Comparison of ENCODE assay signal across 14 cellular contexts in the genomic region with DNA sequence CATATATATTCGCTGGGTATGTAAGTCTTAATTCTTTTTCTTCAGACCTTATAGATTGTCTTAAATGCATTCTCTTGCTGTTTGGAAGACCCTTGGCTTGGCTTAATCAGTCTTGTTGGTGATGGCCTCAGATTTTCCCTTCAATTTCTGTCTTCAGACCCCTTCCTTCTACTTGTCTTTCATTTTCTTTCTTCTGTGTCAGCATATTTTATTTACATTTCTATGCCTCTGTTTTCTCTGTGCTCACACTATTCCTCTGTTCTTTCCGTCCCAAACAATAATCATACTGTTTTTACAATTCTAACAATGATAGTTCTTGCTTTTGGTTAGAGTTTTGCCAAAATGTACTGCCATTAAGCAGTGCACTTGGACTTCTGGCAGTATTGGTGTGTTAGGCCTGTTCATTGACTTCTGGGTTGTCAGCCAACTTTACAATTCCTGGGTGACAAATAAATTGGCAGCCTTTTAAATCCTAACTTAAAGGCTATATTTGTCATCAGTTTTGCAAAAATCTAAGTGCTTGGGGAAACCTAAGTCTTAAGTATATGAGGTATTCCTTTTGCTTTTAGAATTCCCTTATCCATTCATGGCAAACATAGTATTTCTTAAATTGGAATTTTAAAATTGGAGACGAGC. TPM values are rescaled to one million over a fixed set of nuclear protein-coding genes. Genes with fewer than 3 reads are reported as not detected.
A peak's percentile ranks its signal among the peaks of the same experiment; 100 is the strongest.
DNase-seq lines count a peak whose midpoint lies in the region; ATAC-seq and TF ChIP-seq lines count a peak whose summit lies in the region.
"Had no signal": no experiment of that assay in that cellular context is flagged by ENCODE, and none has a peak within 500 bp of the region (broad histone marks: within the 10 kb centered on the region; RNA-seq: fewer than 3 reads in every experiment).

No MANE protein-coding gene starts in this region.

- TF ChIP-seq CTCF in AG10803 (conservative IDR thresholded peaks at IDR 0.05; ENCODE audit: low read length) (no peak), Panc1 (IDR thresholded peaks at IDR 0.05) (no peak), epithelial cell of esophagus (IDR thresholded peaks at IDR 0.05; ENCODE audit: insufficient read depth, low read depth, low read length, missing control alignments) (no peak), nephron (IDR thresholded peaks at IDR 0.05; ENCODE audit: unreplicated experiment in 3 of 3) (no peak)

- peak; percentile 42; the same call in 1 of the 2 replicates for ATAC-seq in Panc1
- no peak for ATAC-seq in GM19035 (IDR thresholded peaks at IDR 0.05; ENCODE audit: unreplicated experiment)

- H3K27ac Mint-ChIP-seq in nephron: peak overlapping the region; percentile 27 to 76 (median 33)

- H3K4me1 Mint-ChIP-seq in nephron: peaks cover 30% of the 10 kb centered on the region

- H3K27me3 ChIP-seq in Panc1 (ENCODE audit: control insufficient read depth, insufficient read depth, low read length): no peaks in the 10 kb centered on the region
- H3K27me3 ChIP-seq: ovary had no signal

- intact Hi-C loops in Panc1 (cut with micrococcal nuclease; ENCODE audit: unreplicated experiment): loop anchor here (2.0 to 5.0 kb wide), 3 partner anchors 108 to 188 kb away; a partner anchor contains a TSS

- H3K9me3 ChIP-seq in Panc1 (ENCODE audit: control insufficient read depth, insufficient read depth, low read depth, low read length): no peaks in the 10 kb centered on the region
- H3K9me3 ChIP-seq: ovary had no signal

- H3K36me3 ChIP-seq in Panc1 (ENCODE audit: control insufficient read depth, insufficient read depth, low read length): no peaks in the 10 kb centered on the region; the same call in 1 of the 2 replicates
- H3K36me3 ChIP-seq: ovary had no signal

- H3K36me3 Mint-ChIP-seq in nephron (ENCODE audit: low read depth): peaks cover 13% of the 10 kb centered on the region

- peaks cover 7% of the 10 kb centered on the region for H3K9me3 Mint-ChIP-seq in nephron

- CTCF ChIA-PET in Panc1 (lab: Charles Lee): interaction anchor here (1.0 kb wide), 1 partner anchor 107 kb away, joined by 4 read pairs; no protein-coding TSS in a partner anchor

- H3K27me3 Mint-ChIP-seq in nephron (ENCODE audit: low read depth): no peaks in the 10 kb centered on the region

- DNase-seq in AG10803 (ENCODE audit: low read depth) (peak; percentile 28), Panc1 (ENCODE audit: low read depth, low spot score) (no peak), epithelial cell of esophagus (ENCODE audit: low read depth) (peak; percentile 22), occipital lobe (lab: John Stamatoyannopoulos, UW) (no peak), NCI-H146 treated with DMSO at 0.1 percent for 48 hours (lab: John Stamatoyannopoulos, UW; ENCODE audit: unreplicated experiment) (no peak), NOMO-1 (lab: John Stamatoyannopoulos, UW; ENCODE audit: unreplicated experiment in 2 of 2) (no peak)
- DNase-seq: activated CD4-positive, CD25-positive, alpha-beta regulatory T cell treated with anti-CD3 and anti-CD28 coated beads, Interleukin-2, amount 50 U/mL, for 72 hours; DMS79 treated with DMSO at 0.1 percent for 48 hours; left cardiac atrium; NCI-H1092 treated with DMSO at 0.1 percent for 48 hours; ovary; stimulated activated CD4-positive, alpha-beta T cell treated with anti-CD3 and anti-CD28 coated beads, Interleukin-4, amount 100 ng/mL, for 4 hours had no signal

- no peak overlapping the region for H3K4me3 ChIP-seq in AG10803 (ENCODE audit: low read length)
- H3K4me3 ChIP-seq in Panc1 (ENCODE audit: low read depth in 2 of 2, low read length in 2 of 2): peak overlapping the region in 1 of 2 experiments; percentile 7; a peak in 3 of 4 replicates
- no peak overlapping the region for H3K4me3 ChIP-seq in epithelial cell of esophagus (ENCODE audit: low read length)
- H3K4me3 ChIP-seq: ovary had no signal

- H3K4me1 ChIP-seq in Panc1 (ENCODE audit: control insufficient read depth, insufficient read depth, low read length): peaks cover 34% of the 10 kb centered on the region

- BruUV-seq in Panc1 (replicated peaks; lab: Mats Ljungman, UMichigan): no TSS peak

- in situ Hi-C loops in Panc1 (cut with HindIII; ENCODE audit: low pct_unique_long_range_greater_than_20kb, low sequenced_read_pairs): no loop called here

- no peak overlapping the region for H3K4me3 Mint-ChIP-seq in nephron

- peak overlapping the region; percentile 77 for H3K27ac ChIP-seq in Panc1 (ENCODE audit: low read length)
- H3K27ac ChIP-seq: ovary had no signal

- POLR2A ChIA-PET in Panc1 (lab: Charles Lee): no interaction called here

RNA-seq across cellular contexts. Expression of a gene that starts 8.0 kb away (rescaled TPM):
- total RNA-seq in Panc1 (2021; ENCODE audit: unreplicated experiment): 17.0 TPM
- 3.9 TPM for polyA plus RNA-seq in Panc1 (2012; ENCODE audit: insufficient read length)
- total RNA-seq in occipital lobe: 34.5 TPM

Comparison
In these comparisons a context has a peak if more than half of its experiments do, and no peak if none do; other contexts are left out.
1. DNase-seq: peak in AG10803 (single experiment) and epithelial cell of esophagus (single experiment); none in Panc1 (single experiment), occipital lobe (single experiment), NCI-H146 treated with DMSO at 0.1 percent for 48 hours (single experiment) and NOMO-1 (0 of 2).